Comparison of ENCODE assay signal across 16 cellular contexts in the genomic region with DNA sequence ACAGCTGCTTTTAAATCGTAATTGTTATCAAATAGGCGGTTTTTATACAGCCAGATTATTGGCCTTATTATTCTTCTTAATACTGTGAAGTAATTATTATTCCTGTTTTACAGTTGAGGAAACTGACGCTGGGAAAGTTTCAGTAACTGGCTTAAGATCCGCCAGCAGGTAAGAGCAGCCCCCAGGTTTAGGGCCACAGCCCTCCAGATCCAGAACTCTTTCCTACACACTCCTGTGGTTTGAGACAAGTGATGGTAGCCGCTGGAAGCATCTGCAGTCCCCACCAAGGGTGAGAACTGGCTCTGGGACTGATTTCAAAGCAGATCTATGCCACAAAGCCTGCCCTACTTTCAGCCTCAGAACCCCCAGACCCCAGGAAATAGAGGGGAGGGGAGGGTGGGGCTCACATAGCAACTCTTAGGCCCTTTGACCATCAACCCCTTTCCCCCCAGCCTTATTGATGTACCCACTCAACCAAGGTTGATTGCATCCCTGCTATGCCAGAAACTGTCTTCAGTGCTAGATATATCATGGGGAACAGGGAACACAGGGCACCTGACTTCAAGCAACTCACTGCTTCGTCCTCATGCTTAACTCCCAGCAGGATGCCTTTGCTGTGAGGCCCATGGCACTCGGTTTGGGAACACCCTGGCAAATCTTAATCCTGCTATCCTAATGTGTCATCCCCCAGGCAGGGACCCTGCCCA. TPM values are rescaled to one million over a fixed set of nuclear protein-coding genes. Genes with fewer than 3 reads are reported as not detected.
A peak's percentile ranks its signal among the peaks of the same experiment; 100 is the strongest.
DNase-seq lines count a peak whose midpoint lies in the region; ATAC-seq, FAIRE-seq and TF ChIP-seq lines count a peak whose summit lies in the region.
"Had no signal": no experiment of that assay in that cellular context is flagged by ENCODE, and none has a peak within 500 bp of the region (broad histone marks: within the 10 kb centered on the region; RNA-seq: fewer than 3 reads in every experiment).

No MANE protein-coding gene starts in this region.

- peak; percentile 31 for TF ChIP-seq CTCF in natural killer cell (IDR thresholded peaks at IDR 0.05)
- TF ChIP-seq CTCF in chondrocyte (IDR thresholded peaks at IDR 0.05): peak; percentile 25
- TF ChIP-seq CTCF in neural progenitor cell (IDR thresholded peaks at IDR 0.05): no peak

- H3K79me2 ChIP-seq in neural progenitor cell (ENCODE audit: low read depth): peaks cover 9% of the 10 kb centered on the region

- H3K4me3 ChIP-seq in neural progenitor cell: no peak overlapping the region

- H3K36me3 ChIP-seq in neural progenitor cell: no peaks in the 10 kb centered on the region

- DNase-seq in natural killer cell (no peak), chondrocyte (ENCODE audit: low spot score) (no peak), neural progenitor cell (ENCODE audit: low spot score) (no peak), urothelium cell line (ENCODE audit: low spot score) (no peak), HCEC 1CT (no peak)
- no peak for DNase-seq in natural killer cell treated with Interleukin-12 subunit alpha and Interleukin-12 subunit beta and Interleukin-15 and Interleukin-18, amount 100 ng/mL, for 72 hours (ENCODE audit: low spot score)
- DNase-seq: DMS79, NCI-H1417 treated with DMSO at 0.1 percent for 48 hours had no signal

- H3K4me3 Mint-ChIP-seq in natural killer cell (no peak overlapping the region), chondrocyte (ENCODE audit: unreplicated experiment) (no peak overlapping the region), neural progenitor cell (no peak overlapping the region)
- H3K4me3 Mint-ChIP-seq in natural killer cell treated with Interleukin-12 subunit alpha and Interleukin-12 subunit beta and Interleukin-15 and Interleukin-18, amount 100 ng/mL, for 72 hours: no peak overlapping the region
- H3K4me3 Mint-ChIP-seq: activated naive CD8-positive, alpha-beta T cell; CD4-positive, CD25-positive, alpha-beta regulatory T cell; T-cell had no signal

- H3K27ac ChIP-seq in neural progenitor cell: no peak overlapping the region

- H3K36me3 Mint-ChIP-seq in natural killer cell (no peaks in the 10 kb centered on the region), chondrocyte (ENCODE audit: low read depth) (no peaks in the 10 kb centered on the region), neural progenitor cell (no peaks in the 10 kb centered on the region)
- H3K36me3 Mint-ChIP-seq in natural killer cell treated with Interleukin-12 subunit alpha and Interleukin-12 subunit beta and Interleukin-15 and Interleukin-18, amount 100 ng/mL, for 72 hours: no peaks in the 10 kb centered on the region
- H3K36me3 Mint-ChIP-seq: activated naive CD8-positive, alpha-beta T cell; CD4-positive, CD25-positive, alpha-beta regulatory T cell; T-cell had no signal

- peaks cover 47% of the 10 kb centered on the region for H3K27me3 ChIP-seq in neural progenitor cell

- intact Hi-C loops in natural killer cell (cut with micrococcal nuclease): loop anchor here (1.0 kb wide), 1 partner anchor 284 kb away; no protein-coding TSS in a partner anchor

- H3K4me1 Mint-ChIP-seq in natural killer cell (peaks cover 0 to 4% of the 10 kb centered on the region in 2 donors), chondrocyte (ENCODE audit: low read depth) (peaks cover 29% of the 10 kb centered on the region), neural progenitor cell (peaks cover 37% of the 10 kb centered on the region)
- peaks cover 0 to 4% of the 10 kb centered on the region in 2 donors for H3K4me1 Mint-ChIP-seq in natural killer cell treated with Interleukin-12 subunit alpha and Interleukin-12 subunit beta and Interleukin-15 and Interleukin-18, amount 100 ng/mL, for 72 hours (ENCODE audit: low read depth in 2 of 2)

- H3K4me2 ChIP-seq in neural progenitor cell: peak overlapping the region; percentile 11

- peaks cover 9% of the 10 kb centered on the region for H3F3A ChIP-seq in neural progenitor cell (ENCODE audit: low read depth)

- H3K27me3 Mint-ChIP-seq in natural killer cell (ENCODE audit: low read depth in 2 of 2): peaks cover 49 to 79% of the 10 kb centered on the region in 2 donors
- peaks cover 51 to 64% of the 10 kb centered on the region in 2 donors for H3K27me3 Mint-ChIP-seq in natural killer cell treated with Interleukin-12 subunit alpha and Interleukin-12 subunit beta and Interleukin-15 and Interleukin-18, amount 100 ng/mL, for 72 hours
- peaks cover 28% of the 10 kb centered on the region for H3K27me3 Mint-ChIP-seq in chondrocyte (ENCODE audit: low read depth)
- H3K27me3 Mint-ChIP-seq in neural progenitor cell (ENCODE audit: insufficient read depth, low read depth): peaks cover 36% of the 10 kb centered on the region

- H2AFZ ChIP-seq in neural progenitor cell (replicated peaks): no peak overlapping the region

- H3K9me3 Mint-ChIP-seq in natural killer cell (no peaks in the 10 kb centered on the region), chondrocyte (ENCODE audit: low read depth) (no peaks in the 10 kb centered on the region), neural progenitor cell (no peaks in the 10 kb centered on the region)
- no peaks in the 10 kb centered on the region for H3K9me3 Mint-ChIP-seq in natural killer cell treated with Interleukin-12 subunit alpha and Interleukin-12 subunit beta and Interleukin-15 and Interleukin-18, amount 100 ng/mL, for 72 hours
- H3K9me3 Mint-ChIP-seq: activated T-cell treated with anti-CD3 and anti-CD28 coated beads, Interleukin-2, amount 50 U/mL, for 72 hours; T-cell had no signal

- peaks cover 10% of the 10 kb centered on the region for H4K20me1 ChIP-seq in neural progenitor cell (ENCODE audit: low read depth)

- peaks cover 34% of the 10 kb centered on the region for H3K4me1 ChIP-seq in neural progenitor cell

- H3K9ac ChIP-seq in neural progenitor cell: no peak overlapping the region

- FAIRE-seq in urothelium cell line (lab: Jason Lieb, UNC): peak; percentile 48
- FAIRE-seq: H54, TTC549 had no signal

- ATAC-seq in natural killer cell: no peak
- ATAC-seq in natural killer cell treated with Interleukin-12 subunit alpha and Interleukin-12 subunit beta and Interleukin-15 and Interleukin-18, amount 100 ng/mL, for 72 hours: no peak
- no peak for ATAC-seq in HG02973 (IDR thresholded peaks at IDR 0.05; ENCODE audit: unreplicated experiment)
- ATAC-seq in HG02642 (IDR thresholded peaks at IDR 0.05; ENCODE audit: poor library complexity, unreplicated experiment): no peak

- H3K27ac Mint-ChIP-seq in natural killer cell (no peak overlapping the region), chondrocyte (ENCODE audit: unreplicated experiment) (no peak overlapping the region), neural progenitor cell (no peak overlapping the region)
- no peak overlapping the region for H3K27ac Mint-ChIP-seq in natural killer cell treated with Interleukin-12 subunit alpha and Interleukin-12 subunit beta and Interleukin-15 and Interleukin-18, amount 100 ng/mL, for 72 hours
- H3K27ac Mint-ChIP-seq: activated naive CD8-positive, alpha-beta T cell; activated T-cell treated with anti-CD3 and anti-CD28 coated beads, Interleukin-2, amount 50 U/mL, for 72 hours; CD4-positive, CD25-positive, alpha-beta regulatory T cell; T-cell had no signal

- no peaks in the 10 kb centered on the region for H3K9me3 ChIP-seq in neural progenitor cell (ENCODE audit: low read depth)

RNA-seq across cellular contexts. Expression of a gene that starts 2.9 kb away (rescaled TPM):
- total RNA-seq in natural killer cell: under 1 TPM; 0.09 to 0.65 (median 0.09) TPM
- under 1 TPM in 1 of 2 donors, not detected in 1; 0.08 TPM for total RNA-seq in natural killer cell treated with Interleukin-12 subunit alpha and Interleukin-12 subunit beta and Interleukin-15 and Interleukin-18, amount 100 ng/mL, for 72 hours
- total RNA-seq in chondrocyte: 36.4 to 61.1 TPM (median 57.9 TPM) in 3 replicates
- 3.3 and 9.2 TPM in 2 replicates for total RNA-seq in neural progenitor cell (ENCODE audit: low replicate concordance)
